In genomic region chr2:63719052-63719451, GRCh38 we compare ENCODE assay signal across 24 cellular contexts.
DNase-seq lines count a peak whose midpoint lies in the region; ATAC-seq, FAIRE-seq and TF ChIP-seq lines count a peak whose summit lies in the region.
"Had no signal": no experiment of that assay in that cellular context is flagged by ENCODE, and none has a peak within 500 bp of the region (broad histone marks: within the 10 kb centered on the region; RNA-seq: fewer than 3 reads in every experiment).

No MANE protein-coding gene starts in this region.

- FAIRE-seq in K562 (lab: Jason Lieb, UNC) = no peak
- FAIRE-seq: RCC 7860 had no signal

- H3K4me3 ChIP-seq in K562 (no peak overlapping the region), psoas muscle (no peak overlapping the region)
- H3K4me3 ChIP-seq: BLaER1, GM23248, HAP-1, SJCRH30 had no signal

- TF ChIP-seq CTCF in K562 (IDR thresholded peaks at IDR 0.05 in 2 of 3, conservative IDR thresholded peaks at IDR 0.05 in 1 of 3; ENCODE audit: insufficient read depth in 2 of 3, low read depth in 1 of 3, low read length in 3 of 3) (no peak), psoas muscle (IDR thresholded peaks at IDR 0.05) (no peak)

- no peaks in the 10 kb centered on the region for H4K20me1 ChIP-seq in K562 (replicated peaks; ENCODE audit: control insufficient read depth, insufficient read depth, low read length)
- H4K20me1 ChIP-seq: BLaER1 had no signal

- WGBS in K562 (ENCODE audit: insufficient coverage, low coverage, missing lambda C conversion rate) = 0% methylated on average over 1 of the region's 1 CpG
- WGBS in psoas muscle, 3 donors = 22 to 29% (median 28%) methylated on average over 1 of the region's 1 CpG

- DNase-seq in DMS79 treated with DMSO at 0.1 percent for 48 hours (lab: John Stamatoyannopoulos, UW) = peak; percentile 20
- DNase-seq in DMS79 (lab: John Stamatoyannopoulos, UW) = no peak
- DNase-seq in HEK293T (ENCODE audit: extremely low spot score) = no peak
- DNase-seq in K562 (ENCODE audit: extremely low read depth in 1 of 4, low spot score in 3 of 4) = no peak
- DNase-seq in psoas muscle = no peak
- DNase-seq in NCI-H2227 (lab: John Stamatoyannopoulos, UW; ENCODE audit: unreplicated experiment) = no peak
- DNase-seq in COLO829 (ENCODE audit: low spot score) = no peak
- DNase-seq: ACHN; Calu3; CD4-positive, alpha-beta T cell; DMS153; GM23248; NCI-H1105; NCI-H146; NCI-H226; NCI-H524 treated with DMSO at 0.1 percent for 48 hours; OCI-M1; SJCRH30; T-helper 1 cell had no signal

- no peaks in the 10 kb centered on the region for H3K79me2 ChIP-seq in K562 (ENCODE audit: control insufficient read depth, insufficient read depth, low read length)

- H3K9ac ChIP-seq in K562 (ENCODE audit: insufficient read depth in 1 of 2, low read depth in 2 of 2, low read length in 2 of 2) = no peak overlapping the region
- H3K9ac ChIP-seq: BLaER1, GM23248 had no signal

- TF ChIP-seq RAD21 in K562 (CRISPR knock-in tag; conservative IDR thresholded peaks at IDR 0.05 in 1 of 2, IDR thresholded peaks at IDR 0.05 in 1 of 2) = no peak

- no peak for ATAC-seq in K562
- peak; percentile 79 to 93 (median 83) for ATAC-seq in psoas muscle
- no peak for ATAC-seq in GM19395 (IDR thresholded peaks at IDR 0.05; ENCODE audit: unreplicated experiment)

- H3K4me2 ChIP-seq in K562 (ENCODE audit: insufficient read depth, low read length) = no peak overlapping the region
- H3K4me2 ChIP-seq: BLaER1 had no signal

- H3K9me1 ChIP-seq in K562 (ENCODE audit: control insufficient read depth, insufficient read depth, low read length) = no peaks in the 10 kb centered on the region

- H3K9me3 ChIP-seq in K562 (replicated peaks; ENCODE audit: control insufficient read depth, insufficient read depth, low read depth, low read length) (no peaks in the 10 kb centered on the region), psoas muscle (no peaks in the 10 kb centered on the region)
- H3K9me3 ChIP-seq: BLaER1, HAP-1, SJCRH30 had no signal

- no peak for TF ChIP-seq EP300 in K562 (IDR thresholded peaks at IDR 0.05; ENCODE audit: low read length)

- no peak overlapping the region for H2AFZ ChIP-seq in K562 (ENCODE audit: low read depth, low read length)
- H2AFZ ChIP-seq: GM23248 had no signal

- POLR2A ChIA-PET in HEK293T (lab: Yijun Ruan, JAX) = no interaction called here
- POLR2A ChIA-PET in K562 (lab: Yijun Ruan, JAX) = no interaction called here

- no peaks in the 10 kb centered on the region for H3K36me3 ChIP-seq in K562 (ENCODE audit: control insufficient read depth, insufficient read depth, low read length)
- H3K36me3 ChIP-seq in psoas muscle (ENCODE audit: insufficient read depth in 1 of 2, low read depth in 1 of 2) = no peaks in the 10 kb centered on the region
- H3K36me3 ChIP-seq: BLaER1, HAP-1, SJCRH30 had no signal

- no TSS peak for BruUV-seq in K562 (replicated peaks; lab: Mats Ljungman, UMichigan)

- in situ Hi-C loops in K562 (cut with MboI) = no loop called here

- no peak for TF ChIP-seq POLR2A in K562 (conservative IDR thresholded peaks at IDR 0.05)

- H3K4me1 ChIP-seq in K562 (replicated peaks in 1 of 2; ENCODE audit: control insufficient read depth in 2 of 2, insufficient read depth in 2 of 2, low read length in 2 of 2) = no peaks in the 10 kb centered on the region
- H3K4me1 ChIP-seq in psoas muscle = peaks cover 8% of the 10 kb centered on the region
- H3K4me1 ChIP-seq: BLaER1, SJCRH30 had no signal

- CTCF ChIA-PET in HEK293T (lab: Yijun Ruan, JAX) (no interaction called here), K562 (lab: Yijun Ruan, JAX; ENCODE audit: low intra/inter-chr PET ratio) (no interaction called here)

- no peak overlapping the region for H3K27ac ChIP-seq in K562 (ENCODE audit: extremely low read depth, low read depth, low read length)
- no peak overlapping the region for H3K27ac ChIP-seq in psoas muscle
- H3K27ac ChIP-seq: 22Rv1, BLaER1, GM23248, SJCRH30 had no signal

- intact Hi-C loops in K562 (cut with micrococcal nuclease) = no loop called here
- intact Hi-C loops in psoas muscle (cut with DNase I) = no loop called here

- H3K27me3 ChIP-seq in K562 (ENCODE audit: control insufficient read depth in 2 of 2, insufficient read depth in 2 of 2, low read length in 2 of 2) = no peaks in the 10 kb centered on the region
- H3K27me3 ChIP-seq in psoas muscle (ENCODE audit: insufficient read depth in 3 of 3, low read length in 2 of 3) = no peaks in the 10 kb centered on the region
- H3K27me3 ChIP-seq: BLaER1, SJCRH30 had no signal

TF ChIP-seq in HEK293T, 16 proteins besides CTCF, POLR2A, EP300 and RAD21:
- TF ChIP-seq NFRKB (IDR thresholded peaks at IDR 0.05) (no peak), PKNOX1 (IDR thresholded peaks at IDR 0.05) (peak; percentile 35; the same call in 1 of the 2 replicates)

TF ChIP-seq in K562, 482 proteins besides CTCF, POLR2A, EP300 and RAD21:
- TF ChIP-seq CBX8 (IDR thresholded peaks at IDR 0.05; ENCODE audit: borderline replicate concordance, extremely low read depth, low read depth, low read length, poor library complexity, severe bottlenecking) (no peak), MCM7 (IDR thresholded peaks at IDR 0.05) (no peak), PBX2 (CRISPR knock-in tag; IDR thresholded peaks at IDR 0.05; ENCODE audit: low read depth) (no peak), PBX2 (tag; conservative IDR thresholded peaks at IDR 0.05; ENCODE audit: low read depth) (peak; percentile 48; the same call in 1 of the 2 replicates), MEIS2 (IDR thresholded peaks at IDR 0.05; ENCODE audit: partially characterized antibody) (peak; percentile 37), PKNOX1 (IDR thresholded peaks at IDR 0.05) (0 out of 2 replicates have a peak, but pooled peaks have one; percentile 11)

Comparison
In these comparisons a context has a peak if more than half of its experiments do, and no peak if none do; other contexts are left out.
1. ATAC-seq: peak in psoas muscle (4 of 4); none in K562 (single experiment) and GM19395 (single experiment).